Comparison of ENCODE assay signal across 17 cellular contexts in the genomic region with DNA sequence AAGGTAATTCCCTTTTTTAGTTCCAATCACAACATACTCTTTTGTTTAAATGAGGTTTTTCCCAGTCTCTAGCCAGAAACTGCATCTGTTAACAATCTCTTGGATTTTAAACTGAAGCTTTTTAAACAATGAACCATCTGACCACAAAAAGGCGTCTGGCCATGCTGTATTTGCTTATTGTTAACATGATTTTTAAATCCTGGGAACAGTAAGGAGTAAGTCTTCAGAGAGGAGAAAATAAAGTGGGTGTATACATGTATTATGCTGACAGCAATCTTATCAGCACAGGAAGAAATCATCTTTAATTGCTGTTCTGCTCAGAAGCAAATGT.
DNase-seq lines count a peak whose midpoint lies in the region; ATAC-seq and TF ChIP-seq lines count a peak whose summit lies in the region.
"Had no signal": no experiment of that assay in that cellular context is flagged by ENCODE, and none has a peak within 500 bp of the region (broad histone marks: within the 10 kb centered on the region; RNA-seq: fewer than 3 reads in every experiment).

No MANE protein-coding gene starts in this region.

- no peak for TF ChIP-seq POLR2A in heart left ventricle (IDR thresholded peaks at IDR 0.05)

- CTCF ChIA-PET in CD8-positive, alpha-beta memory T cell (lab: Charles Lee), result no interaction called here

- no peak overlapping the region for H3K4me3 ChIP-seq in heart left ventricle
- no peak overlapping the region for H3K4me3 ChIP-seq in muscle layer of colon (ENCODE audit: low read depth in 1 of 2, low read length in 2 of 2)
- no peak overlapping the region for H3K4me3 ChIP-seq in upper lobe of right lung
- H3K4me3 ChIP-seq in CD8-positive, alpha-beta memory T cell (ENCODE audit: low read length), result no peak overlapping the region

- POLR2A ChIA-PET in CD8-positive, alpha-beta memory T cell (lab: Charles Lee), result no interaction called here

- peaks cover 22 to 23% of the 10 kb centered on the region in 2 donors for H3K4me1 Mint-ChIP-seq in natural killer cell
- H3K4me1 Mint-ChIP-seq in CD8-positive, alpha-beta memory T cell, result peaks cover 11 to 20% (median 19%) of the 10 kb centered on the region in 3 donors

- H3K4me1 ChIP-seq in heart left ventricle (peaks cover 2 to 75% (median 44%) of the 10 kb centered on the region in 12 donors), muscle layer of colon (ENCODE audit: insufficient read depth, low read length) (peaks cover 46% of the 10 kb centered on the region), upper lobe of right lung (peaks cover 23% of the 10 kb centered on the region)
- no peaks in the 10 kb centered on the region for H3K4me1 ChIP-seq in CD8-positive, alpha-beta memory T cell (ENCODE audit: insufficient read depth, low read length)

- ATAC-seq in heart left ventricle (peak in 1 of 4 donors; percentile 24), Right ventricle myocardium superior (ENCODE audit: poor library complexity) (no peak), upper lobe of right lung (no peak), natural killer cell (no peak)
- ATAC-seq: HepG2 had no signal

- no peak overlapping the region for H3K9ac ChIP-seq in muscle layer of colon (ENCODE audit: low read length)

- no peak overlapping the region for H3K27ac Mint-ChIP-seq in natural killer cell
- H3K27ac Mint-ChIP-seq in CD8-positive, alpha-beta memory T cell, result no peak overlapping the region
- H3K27ac Mint-ChIP-seq: progenitor cell of endocrine pancreas, type B pancreatic cell had no signal

- TF ChIP-seq CTCF in heart left ventricle (IDR thresholded peaks at IDR 0.05) (no peak), upper lobe of right lung (IDR thresholded peaks at IDR 0.05) (no peak), natural killer cell (IDR thresholded peaks at IDR 0.05) (no peak)

- no peak overlapping the region for H3K4me3 Mint-ChIP-seq in natural killer cell
- no peak overlapping the region for H3K4me3 Mint-ChIP-seq in CD8-positive, alpha-beta memory T cell
- H3K4me3 Mint-ChIP-seq: type B pancreatic cell had no signal

- H3K27ac ChIP-seq in heart left ventricle (peak overlapping the region in 10 of 12 donors; percentile 7 to 78 (median 54)), muscle layer of colon (ENCODE audit: low read depth, low read length) (peak overlapping the region; percentile 59), upper lobe of right lung (peak overlapping the region; percentile 4)
- H3K27ac ChIP-seq in CD8-positive, alpha-beta memory T cell (ENCODE audit: low read depth, low read length), result no peak overlapping the region

- H3K27me3 ChIP-seq in heart left ventricle, result no peaks in the 10 kb centered on the region
- no peaks in the 10 kb centered on the region for H3K27me3 ChIP-seq in muscle layer of colon (ENCODE audit: control insufficient read depth in 1 of 2, insufficient read depth in 2 of 2, low read length in 2 of 2)
- H3K27me3 ChIP-seq in upper lobe of right lung, result no peaks in the 10 kb centered on the region
- H3K27me3 ChIP-seq in CD8-positive, alpha-beta memory T cell (ENCODE audit: insufficient read depth, low read length, poor library complexity, severe bottlenecking), result no peaks in the 10 kb centered on the region

- intact Hi-C loops in heart left ventricle (cut with DNase I), result no loop called here
- intact Hi-C loops in Right ventricle myocardium superior (cut with DNase I), result no loop called here
- intact Hi-C loops in upper lobe of right lung (cut with DNase I), result no loop called here
- intact Hi-C loops in natural killer cell (cut with micrococcal nuclease), result no loop called here

- H3K36me3 ChIP-seq in heart left ventricle (peaks cover 0 to 26% (median 18%) of the 10 kb centered on the region in 9 donors), muscle layer of colon (ENCODE audit: insufficient read depth, low read length) (peaks cover 12% of the 10 kb centered on the region), upper lobe of right lung (peaks cover 11% of the 10 kb centered on the region)
- H3K36me3 ChIP-seq in CD8-positive, alpha-beta memory T cell (ENCODE audit: insufficient read depth, low read length), result no peaks in the 10 kb centered on the region

- no peaks in the 10 kb centered on the region for H3K27me3 Mint-ChIP-seq in natural killer cell (ENCODE audit: low read depth in 2 of 2)
- no peaks in the 10 kb centered on the region for H3K27me3 Mint-ChIP-seq in CD8-positive, alpha-beta memory T cell
- H3K27me3 Mint-ChIP-seq: progenitor cell of endocrine pancreas, type B pancreatic cell had no signal

- H3K9me3 ChIP-seq in heart left ventricle (no peaks in the 10 kb centered on the region), muscle layer of colon (ENCODE audit: low read length) (no peaks in the 10 kb centered on the region), upper lobe of right lung (no peaks in the 10 kb centered on the region)
- no peaks in the 10 kb centered on the region for H3K9me3 ChIP-seq in CD8-positive, alpha-beta memory T cell (ENCODE audit: low read length)

- H3K36me3 Mint-ChIP-seq in natural killer cell, result no peaks in the 10 kb centered on the region
- peaks cover 21 to 30% (median 29%) of the 10 kb centered on the region in 3 donors for H3K36me3 Mint-ChIP-seq in CD8-positive, alpha-beta memory T cell

- no peaks in the 10 kb centered on the region for H3K9me3 Mint-ChIP-seq in natural killer cell
- no peaks in the 10 kb centered on the region for H3K9me3 Mint-ChIP-seq in CD8-positive, alpha-beta memory T cell
- H3K9me3 Mint-ChIP-seq: type B pancreatic cell had no signal

- no peak for DNase-seq in heart left ventricle
- DNase-seq in Right ventricle myocardium superior, result no peak
- peak; percentile 68 for DNase-seq in dedifferentiated amniotic fluid mesenchymal stem cell (ENCODE audit: extremely low spot score)
- no peak for DNase-seq in upper lobe of right lung
- no peak for DNase-seq in stimulated activated CD4-positive, alpha-beta T cell treated with anti-CD3 and anti-CD28 coated beads, Interleukin-4, amount 100 ng/mL, for 1 hour
- DNase-seq in natural killer cell, result no peak
- no peak for DNase-seq in CD8-positive, alpha-beta memory T cell
- DNase-seq: activated gamma-delta T cell treated with Interleukin-2 at 50 U/mL for 16 hours; effector memory CD4-positive, alpha-beta T cell; GDM1; MV-4-11; NCI-H2171 treated with DMSO at 0.1 percent for 48 hours; NK-92 treated with Interleukin-12 subunit alpha and Interleukin-12 subunit beta, amount 100 ng/mL, for 24 hours had no signal

- 54 to 72% (median 60%) methylated on average over 1 of the region's 1 CpG for WGBS in heart left ventricle, 4 donors
